Comparison of ENCODE assay signal across 22 cellular contexts in genomic region chr3:23656199-23656598, GRCh38.
A peak's percentile ranks its signal among the peaks of the same experiment; 100 is the strongest.
DNase-seq lines count a peak whose midpoint lies in the region; FAIRE-seq and TF ChIP-seq lines count a peak whose summit lies in the region.
"Had no signal": no experiment of that assay in that cellular context is flagged by ENCODE, and none has a peak within 500 bp of the region (broad histone marks: within the 10 kb centered on the region; RNA-seq: fewer than 3 reads in every experiment).

No MANE protein-coding gene starts in this region.

- H2AFZ ChIP-seq in OCI-LY7 (ENCODE audit: low read length), result no peak overlapping the region
- H2AFZ ChIP-seq: GM23338 had no signal

- CTCF ChIA-PET in OCI-LY7 (lab: Charles Lee; ENCODE audit: unreplicated experiment), result interaction anchor here (0.6 kb wide), 1 partner anchor 264 kb away, joined by 3 read pairs; no protein-coding TSS in a partner anchor

- TF ChIP-seq EP300 in esophagus muscularis mucosa (IDR thresholded peaks at IDR 0.05), result no peak

- no peaks in the 10 kb centered on the region for H3K36me3 ChIP-seq in KOPT-K1 (ENCODE audit: insufficient read depth, low read length)
- H3K36me3 ChIP-seq in OCI-LY7 (ENCODE audit: insufficient read depth, low read length), result peaks cover 25% of the 10 kb centered on the region
- H3K36me3 ChIP-seq in esophagus muscularis mucosa, result no peaks in the 10 kb centered on the region
- H3K36me3 ChIP-seq in prostate gland, result no peaks in the 10 kb centered on the region
- H3K36me3 ChIP-seq: BE2C; BLaER1 treated with 17β-estradiol and CSF1 and Interleukin-3, amounts not matched to agents 10 nM and 100 nM had no signal

- H3K9me3 ChIP-seq in KOPT-K1 (ENCODE audit: insufficient read depth, low read length, poor library complexity, severe bottlenecking) (peaks cover 8% of the 10 kb centered on the region), OCI-LY7 (ENCODE audit: low read length) (peaks cover 21% of the 10 kb centered on the region), esophagus muscularis mucosa (peaks cover 0 to 6% (median 0%) of the 10 kb centered on the region in 4 donors), prostate gland (no peaks in the 10 kb centered on the region)
- H3K9me3 ChIP-seq: BE2C had no signal

- TF ChIP-seq POLR2A in GM12892 (IDR thresholded peaks at IDR 0.05; ENCODE audit: low read depth, low read length) (no peak), esophagus muscularis mucosa (IDR thresholded peaks at IDR 0.05; ENCODE audit: low read depth) (no peak), prostate gland (IDR thresholded peaks at IDR 0.05) (no peak)

- H3K4me2 ChIP-seq in OCI-LY7 (ENCODE audit: low read length), result no peak overlapping the region
- H3K4me2 ChIP-seq: BLaER1 treated with 17β-estradiol and CSF1 and Interleukin-3, amounts not matched to agents 10 nM and 100 nM; GM23338 had no signal

- no peaks in the 10 kb centered on the region; the same call in 1 of the 2 replicates for H3K79me2 ChIP-seq in OCI-LY7 (ENCODE audit: insufficient read depth, low read depth, low read length)

- no TSS peak for BruUV-seq in OCI-LY7 (replicated peaks; lab: Mats Ljungman, UMichigan)

- POLR2A ChIA-PET in OCI-LY7 (lab: Charles Lee), result interaction anchor here (0.5 to 4.1 kb wide), 9 partner anchors 12 to 270 kb away, joined by 3 to 28 read pairs (median 4); no protein-coding TSS in a partner anchor

- H3K4me1 ChIP-seq in OCI-LY7 (ENCODE audit: insufficient read depth, low read length, poor library complexity, severe bottlenecking) (peaks cover 77% of the 10 kb centered on the region), esophagus muscularis mucosa (peaks cover 0 to 4% (median 0%) of the 10 kb centered on the region in 4 donors), prostate gland (replicated peaks) (no peaks in the 10 kb centered on the region)
- H3K4me1 ChIP-seq: BE2C had no signal

- FAIRE-seq in GM12892 (lab: Jason Lieb, UNC), result peak; percentile 51
- FAIRE-seq: A204.1, D721Med, GM18507 had no signal

- H3K27ac ChIP-seq in KOPT-K1 (ENCODE audit: low read depth, low read length, poor library complexity, severe bottlenecking) (peak overlapping the region; percentile 85), OCI-LY7 (ENCODE audit: low read depth, low read length, poor library complexity, severe bottlenecking) (peak overlapping the region; percentile 97), esophagus muscularis mucosa (replicated peaks in 1 of 4) (no peak overlapping the region), prostate gland (no peak overlapping the region)
- H3K27ac ChIP-seq: BLaER1 treated with 17β-estradiol and CSF1 and Interleukin-3, amounts not matched to agents 10 nM and 100 nM had no signal

- H4K20me1 ChIP-seq in OCI-LY7 (ENCODE audit: insufficient read depth, low read length), result no peaks in the 10 kb centered on the region
- H4K20me1 ChIP-seq: BLaER1 treated with 17β-estradiol and CSF1 and Interleukin-3, amounts not matched to agents 10 nM and 100 nM had no signal

- TF ChIP-seq CTCF in OCI-LY7 (conservative IDR thresholded peaks at IDR 0.05; ENCODE audit: low read length) (no peak), esophagus muscularis mucosa (IDR thresholded peaks at IDR 0.05) (no peak), prostate gland (IDR thresholded peaks at IDR 0.05) (no peak)

- no peaks in the 10 kb centered on the region for H3K9me2 ChIP-seq in OCI-LY7 (ENCODE audit: insufficient read depth, low read length)

- WGBS in esophagus muscularis mucosa, result 97% methylated on average over 5 of the region's 5 CpGs
- WGBS in prostate gland, result 93% methylated on average over 5 of the region's 5 CpGs

- H3K4me3 ChIP-seq in OCI-LY7 (ENCODE audit: low read depth, low read length, poor library complexity, severe bottlenecking) (no peak overlapping the region), esophagus muscularis mucosa (no peak overlapping the region), prostate gland (no peak overlapping the region)
- H3K4me3 ChIP-seq: BLaER1 treated with 17β-estradiol and CSF1 and Interleukin-3, amounts not matched to agents 10 nM and 100 nM; GM23338 had no signal

- H3K27me3 ChIP-seq in esophagus muscularis mucosa, result no peaks in the 10 kb centered on the region
- no peaks in the 10 kb centered on the region for H3K27me3 ChIP-seq in prostate gland (replicated peaks; ENCODE audit: insufficient read depth)
- H3K27me3 ChIP-seq: BE2C; BLaER1 treated with 17β-estradiol and CSF1 and Interleukin-3, amounts not matched to agents 10 nM and 100 nM had no signal

- DNase-seq in GM12892 (ENCODE audit: insufficient read length), result no peak
- no peak for DNase-seq in OCI-LY7 (ENCODE audit: low spot score)
- peak; percentile 45 for DNase-seq in esophagus muscularis mucosa (ENCODE audit: extremely low spot score)
- DNase-seq in NCI-H2081 (lab: John Stamatoyannopoulos, UW), result no peak
- no peak for DNase-seq in DMS153 treated with DMSO at 0.1 percent for 48 hours (lab: John Stamatoyannopoulos, UW; ENCODE audit: unreplicated experiment)
- DNase-seq in NCI-H774 (lab: John Stamatoyannopoulos, UW), result no peak
- no peak for DNase-seq in prostate gland (ENCODE audit: low spot score)
- DNase-seq: BE2C; CD4-positive, alpha-beta T cell; CD8-positive, alpha-beta memory T cell; DMS 273 treated with DMSO at 0.1 percent for 48 hours; DMS53; DMS79 treated with DMSO at 0.1 percent for 48 hours; GF-D8; H7; HCEC 1CT had no signal

- intact Hi-C loops in OCI-LY7 (cut with micrococcal nuclease; ENCODE audit: unreplicated experiment), result no loop called here
- intact Hi-C loops in esophagus muscularis mucosa (cut with DNase I), result no loop called here
- intact Hi-C loops in prostate gland (cut with DNase I), result no loop called here

Comparison
In these comparisons a context has a peak if more than half of its experiments do, and no peak if none do; other contexts are left out.
1. H3K27ac ChIP-seq: peak in KOPT-K1 (single experiment) and OCI-LY7 (single experiment); none in esophagus muscularis mucosa (0 of 4) and prostate gland (0 of 2).